In the genomic region with DNA sequence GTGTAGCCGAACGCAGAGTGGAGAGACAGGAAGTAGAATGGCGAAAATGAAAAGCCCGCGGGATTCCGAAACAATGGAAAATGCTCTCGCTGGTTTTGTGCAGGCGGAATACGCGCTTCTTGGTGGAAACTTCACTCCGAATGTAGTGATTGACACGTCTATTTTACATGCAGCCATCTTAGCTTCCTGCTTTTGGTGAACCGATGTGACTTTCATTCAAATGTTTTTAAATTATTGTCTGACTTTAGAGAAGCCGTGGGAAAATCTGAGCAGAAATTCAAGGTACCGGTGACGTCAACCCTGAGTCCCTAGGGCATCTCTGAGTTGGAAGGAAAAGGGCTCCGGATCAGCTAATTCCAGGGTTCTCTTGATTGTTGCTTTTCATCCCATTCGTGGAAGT, we compare ENCODE assay signal across 9 cellular contexts. TPM values are rescaled to one million over a fixed set of nuclear protein-coding genes. Genes with fewer than 3 reads are reported as not detected.
DNase-seq lines count a peak whose midpoint lies in the region; ATAC-seq and TF ChIP-seq lines count a peak whose summit lies in the region.
"Had no signal": no experiment of that assay in that cellular context is flagged by ENCODE, and none has a peak within 500 bp of the region (broad histone marks: within the 10 kb centered on the region; RNA-seq: fewer than 3 reads in every experiment).

No MANE protein-coding gene starts in this region.

- DNase-seq in cardiac muscle cell (ENCODE audit: low read depth in 1 of 2, low spot score in 1 of 2) (peak; percentile 13 to 42), Right ventricle myocardium inferior (ENCODE audit: missing footprints) (no peak), superior temporal gyrus (ENCODE audit: extremely low spot score) (peak; percentile 25), NCI-H1092 treated with DMSO at 0.1 percent for 48 hours (lab: John Stamatoyannopoulos, UW) (no peak), left lung (no peak), upper lobe of right lung (no peak)
- DNase-seq: COR-L47 had no signal

- H3K4me1 Mint-ChIP-seq in activated naive CD8-positive, alpha-beta T cell (ENCODE audit: low read depth), result peaks cover 26% of the 10 kb centered on the region

- H3K27me3 ChIP-seq in cardiac muscle cell, result no peaks in the 10 kb centered on the region
- peaks cover 8 to 75% of the 10 kb centered on the region in 2 donors for H3K27me3 ChIP-seq in left lung
- H3K27me3 ChIP-seq in upper lobe of right lung, result peaks cover 49% of the 10 kb centered on the region

- H3K4me3 Mint-ChIP-seq in activated naive CD8-positive, alpha-beta T cell, result peak overlapping the region; percentile 75

- peak overlapping the region; percentile 73 for H3K27ac Mint-ChIP-seq in activated naive CD8-positive, alpha-beta T cell

- H3K4me1 ChIP-seq in cardiac muscle cell (ENCODE audit: low read depth), result no peaks in the 10 kb centered on the region
- no peaks in the 10 kb centered on the region for H3K4me1 ChIP-seq in left lung
- no peaks in the 10 kb centered on the region for H3K4me1 ChIP-seq in upper lobe of right lung

- H3K27ac ChIP-seq in cardiac muscle cell (no peak overlapping the region), left lung (no peak overlapping the region), upper lobe of right lung (no peak overlapping the region)

- H3K36me3 Mint-ChIP-seq in activated naive CD8-positive, alpha-beta T cell, result no peaks in the 10 kb centered on the region

- peaks cover 4% of the 10 kb centered on the region for H3K9me3 Mint-ChIP-seq in activated naive CD8-positive, alpha-beta T cell (ENCODE audit: low read depth)

- TF ChIP-seq CTCF in cardiac muscle cell (IDR thresholded peaks at IDR 0.05; ENCODE audit: low read depth, low read length), result no peak
- TF ChIP-seq CTCF in left lung (IDR thresholded peaks at IDR 0.05), result no peak
- no peak for TF ChIP-seq CTCF in upper lobe of right lung (IDR thresholded peaks at IDR 0.05)

- H3K4me3 ChIP-seq in cardiac muscle cell (peak overlapping the region; percentile 5), iPS-11a (ENCODE audit: low read depth, low read length) (peak overlapping the region; percentile 71), left lung (no peak overlapping the region), upper lobe of right lung (no peak overlapping the region)

- H3K36me3 ChIP-seq in cardiac muscle cell, result no peaks in the 10 kb centered on the region
- no peaks in the 10 kb centered on the region for H3K36me3 ChIP-seq in left lung
- no peaks in the 10 kb centered on the region for H3K36me3 ChIP-seq in upper lobe of right lung

- intact Hi-C loops in Right ventricle myocardium inferior (cut with DNase I), result no loop called here
- intact Hi-C loops in left lung (cut with DNase I), result no loop called here
- intact Hi-C loops in upper lobe of right lung (cut with DNase I), result no loop called here

- H3K9me3 ChIP-seq in cardiac muscle cell (ENCODE audit: low read depth), result no peaks in the 10 kb centered on the region
- no peaks in the 10 kb centered on the region for H3K9me3 ChIP-seq in left lung
- H3K9me3 ChIP-seq in upper lobe of right lung, result no peaks in the 10 kb centered on the region

- peaks cover 9% of the 10 kb centered on the region for H3K27me3 Mint-ChIP-seq in activated naive CD8-positive, alpha-beta T cell

- ATAC-seq in Right ventricle myocardium inferior, result no peak
- no peak for ATAC-seq in left lung
- ATAC-seq in upper lobe of right lung, result no peak

RNA-seq across cellular contexts. Expression of a gene that starts 11.4 kb away (rescaled TPM):
- total RNA-seq in cardiac muscle cell (0.30 and 1.1 TPM in 2 replicates), Right ventricle myocardium inferior (not detected), left lung (not detected), upper lobe of right lung (not detected)
- 0.92 and 3.6 TPM in 2 replicates for polyA plus RNA-seq in cardiac muscle cell

RNA-seq across cellular contexts. Expression of a gene that starts 21.5 kb away (rescaled TPM):
- not detected in 2 replicates for total RNA-seq in cardiac muscle cell
- polyA plus RNA-seq in cardiac muscle cell, result not detected in 2 replicates
- total RNA-seq in Right ventricle myocardium inferior, result not detected
- not detected for total RNA-seq in left lung
- not detected for total RNA-seq in upper lobe of right lung

Comparison
In these comparisons a context has a peak if more than half of its experiments do, and no peak if none do; other contexts are left out.
1. DNase-seq: peak in cardiac muscle cell (2 of 2) and superior temporal gyrus (single experiment); none in Right ventricle myocardium inferior (single experiment), NCI-H1092 treated with DMSO at 0.1 percent for 48 hours (single experiment), left lung (0 of 2) and upper lobe of right lung (single experiment).
2. H3K4me3 ChIP-seq: peak in cardiac muscle cell (single experiment) and iPS-11a (single experiment); none in left lung (0 of 2) and upper lobe of right lung (single experiment).